In the genomic region with DNA sequence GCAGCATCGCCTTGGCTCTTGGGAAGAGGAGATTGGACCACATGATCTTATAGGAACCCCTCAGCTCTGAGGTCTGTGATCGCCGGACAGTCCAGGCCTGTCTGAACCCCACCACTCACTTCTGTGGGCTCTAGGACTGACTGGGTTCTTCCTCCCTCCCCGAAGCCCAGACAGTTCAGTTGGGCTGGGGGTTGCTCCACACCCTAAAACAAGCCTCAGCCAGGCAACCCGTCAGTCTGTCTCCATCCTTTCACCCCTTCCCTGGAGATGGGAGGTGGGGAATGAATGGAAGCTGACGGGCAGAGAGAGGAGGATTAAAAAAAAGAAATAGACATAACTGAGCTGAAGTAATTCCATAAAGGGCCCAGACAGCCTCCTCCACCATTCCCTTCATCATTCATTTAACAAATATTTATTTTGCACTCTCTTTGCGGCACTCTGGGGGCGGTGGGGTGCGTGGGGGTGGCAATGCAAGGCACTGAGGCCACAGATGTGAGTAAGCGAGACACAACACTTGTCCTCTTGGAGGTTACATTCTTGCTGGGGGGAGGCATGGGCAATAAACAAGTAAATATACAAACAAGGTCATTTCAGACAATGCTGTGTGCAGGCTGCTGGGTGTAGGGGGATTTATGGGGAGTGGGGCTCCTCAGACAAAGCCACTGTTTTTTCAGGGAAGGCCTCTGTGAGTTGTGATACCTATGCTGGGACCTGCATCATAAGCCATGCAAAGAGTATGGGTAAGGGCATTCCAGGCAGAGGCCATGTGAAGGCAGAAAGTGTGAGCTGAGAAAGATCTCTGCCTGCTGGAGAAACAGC, we compare ENCODE assay signal across 8 cellular contexts. TPM values are rescaled to one million over a fixed set of nuclear protein-coding genes. Genes with fewer than 3 reads are reported as not detected.
DNase-seq lines count a peak whose midpoint lies in the region; ATAC-seq and TF ChIP-seq lines count a peak whose summit lies in the region.

No MANE protein-coding gene starts in this region.

- peak overlapping the region; percentile 69 for H3K9ac ChIP-seq in OCI-LY1 (ENCODE audit: low read length)

- no peaks in the 10 kb centered on the region for H3F3A ChIP-seq in OCI-LY1 (ENCODE audit: insufficient read depth, low read length)

- 0 out of 2 replicates have a peak, but pooled peaks cover 7% of the 10 kb centered on the region for H3K36me3 ChIP-seq in OCI-LY1 (ENCODE audit: insufficient read depth, low read length)
- H3K36me3 ChIP-seq in effector memory CD4-positive, alpha-beta T cell (ENCODE audit: control insufficient read depth, insufficient read depth, low read length): peaks cover 5% of the 10 kb centered on the region

- peak overlapping the region; percentile 71 for H3K27ac ChIP-seq in OCI-LY1 (ENCODE audit: low read depth, low read length, poor library complexity, severe bottlenecking)
- H3K27ac ChIP-seq in effector memory CD4-positive, alpha-beta T cell (ENCODE audit: insufficient read depth, low read length, poor library complexity, severe bottlenecking): peak overlapping the region; percentile 95

- no peaks in the 10 kb centered on the region for H3K9me3 Mint-ChIP-seq in progenitor cell of endocrine pancreas (ENCODE audit: low read depth)

- no peaks in the 10 kb centered on the region for H3K36me3 Mint-ChIP-seq in progenitor cell of endocrine pancreas (ENCODE audit: insufficient read depth)

- peak overlapping the region; percentile 62 for H3K4me3 ChIP-seq in OCI-LY1 (ENCODE audit: low read depth, low read length, poor library complexity, severe bottlenecking)
- peak overlapping the region; percentile 25 for H3K4me3 ChIP-seq in effector memory CD4-positive, alpha-beta T cell (ENCODE audit: insufficient read depth, low read depth, low read length, poor library complexity, severe bottlenecking)

- no peaks in the 10 kb centered on the region for H3K9me3 ChIP-seq in OCI-LY1 (ENCODE audit: low read length)
- H3K9me3 ChIP-seq in effector memory CD4-positive, alpha-beta T cell (ENCODE audit: control insufficient read depth, low read length): no peaks in the 10 kb centered on the region

- peaks cover 64% of the 10 kb centered on the region for H3K4me1 ChIP-seq in OCI-LY1 (ENCODE audit: insufficient read depth, low read length, severe bottlenecking)
- peaks cover 61% of the 10 kb centered on the region for H3K4me1 ChIP-seq in effector memory CD4-positive, alpha-beta T cell (ENCODE audit: control insufficient read depth, insufficient read depth, low read length, poor library complexity, severe bottlenecking)

- peak overlapping the region; percentile 58 for H3K4me3 Mint-ChIP-seq in progenitor cell of endocrine pancreas (ENCODE audit: low read depth)

- H3K9me2 ChIP-seq in OCI-LY1 (ENCODE audit: low read depth, low read length): no peaks in the 10 kb centered on the region

- no peak overlapping the region for H2AFZ ChIP-seq in OCI-LY1 (ENCODE audit: low read length)

- no peaks in the 10 kb centered on the region for H3K27me3 ChIP-seq in OCI-LY1 (ENCODE audit: insufficient read depth, low read length)
- H3K27me3 ChIP-seq in effector memory CD4-positive, alpha-beta T cell (replicated peaks; ENCODE audit: control insufficient read depth, insufficient read depth, low read length, poor library complexity, severe bottlenecking): no peaks in the 10 kb centered on the region

- peaks cover 81% of the 10 kb centered on the region for H3K27me3 Mint-ChIP-seq in progenitor cell of endocrine pancreas

- H4K20me1 ChIP-seq in OCI-LY1 (ENCODE audit: insufficient read depth, low read length): no peaks in the 10 kb centered on the region

- ATAC-seq in GM19467 (IDR thresholded peaks at IDR 0.05; ENCODE audit: unreplicated experiment): no peak

- DNase-seq in GM10266 (ENCODE audit: extremely low spot score) (peak; percentile 19), progenitor cell of endocrine pancreas (ENCODE audit: low spot score, unreplicated experiment) (no peak), SK-N-DZ (ENCODE audit: low spot score) (no peak), NCI-H2081 treated with DMSO at 0.1 percent for 48 hours (lab: John Stamatoyannopoulos, UW) (no peak)
- DNase-seq in effector memory CD4-positive, alpha-beta T cell: no peak
- no peak for DNase-seq in central memory CD4-positive, alpha-beta T cell

- H3K4me2 ChIP-seq in OCI-LY1 (ENCODE audit: low read length): peak overlapping the region; percentile 83

- H3K4me1 Mint-ChIP-seq in progenitor cell of endocrine pancreas (ENCODE audit: low read depth): peaks cover 5% of the 10 kb centered on the region

- H3K27ac Mint-ChIP-seq in progenitor cell of endocrine pancreas: no peak overlapping the region

- no peaks in the 10 kb centered on the region for H3K79me2 ChIP-seq in OCI-LY1 (ENCODE audit: insufficient read depth, low read length)

- TF ChIP-seq CTCF in GM10266 (IDR thresholded peaks at IDR 0.05; ENCODE audit: control insufficient read depth, insufficient read depth, low read depth, missing control alignments) (no peak), OCI-LY1 (IDR thresholded peaks at IDR 0.05; ENCODE audit: low read length) (no peak), progenitor cell of endocrine pancreas (IDR thresholded peaks at IDR 0.05; ENCODE audit: unreplicated experiment) (no peak)

RNA-seq across cellular contexts. Expression of gene WNT10A, which starts 12.9 kb away (rescaled TPM):
- not detected in 2 replicates for total RNA-seq in progenitor cell of endocrine pancreas
- polyA plus RNA-seq in SK-N-DZ (2014; cell fraction: cytosol; rRNA removed): 0.19 TPM in 1 of 2 replicates, not detected in the other
- polyA plus RNA-seq in SK-N-DZ (2014; cell fraction: nucleus; rRNA removed): 0.70 TPM in 1 of 2 replicates, not detected in the other

RNA-seq across cellular contexts. Expression of gene WNT6, which starts 34.0 kb away (rescaled TPM):
- total RNA-seq in progenitor cell of endocrine pancreas: 0.72 and 1.5 TPM in 2 replicates
- 0.09 and 0.35 TPM in 2 replicates for polyA plus RNA-seq in SK-N-DZ (2014; cell fraction: cytosol; rRNA removed)
- polyA plus RNA-seq in SK-N-DZ (2014; cell fraction: nucleus; rRNA removed): not detected in 2 replicates
